Comparison of ENCODE assay signal across 1 cellular context in genomic region chr5:136058031-136058971, GRCh38.
TF ChIP-seq lines count a peak whose summit lies in the region.

No MANE protein-coding gene starts in this region.

TF ChIP-seq in SK-N-SH, 30 proteins besides CTCF, POLR2A, EP300 and RAD21 (continued from another document):
- TF ChIP-seq IRF3 (IDR thresholded peaks at IDR 0.05; ENCODE audit: low read depth, low read length): no peak
- peak; percentile 52; the same call in 1 of the 2 replicates for TF ChIP-seq YY1 (IDR thresholded peaks at IDR 0.05; ENCODE audit: low read depth)
- peak; percentile 88 for TF ChIP-seq FOSL2 (IDR thresholded peaks at IDR 0.05; ENCODE audit: borderline replicate concordance, low read depth)
- peak; percentile 85 for TF ChIP-seq PBX3 (IDR thresholded peaks at IDR 0.05)
- TF ChIP-seq, protein P1, sequence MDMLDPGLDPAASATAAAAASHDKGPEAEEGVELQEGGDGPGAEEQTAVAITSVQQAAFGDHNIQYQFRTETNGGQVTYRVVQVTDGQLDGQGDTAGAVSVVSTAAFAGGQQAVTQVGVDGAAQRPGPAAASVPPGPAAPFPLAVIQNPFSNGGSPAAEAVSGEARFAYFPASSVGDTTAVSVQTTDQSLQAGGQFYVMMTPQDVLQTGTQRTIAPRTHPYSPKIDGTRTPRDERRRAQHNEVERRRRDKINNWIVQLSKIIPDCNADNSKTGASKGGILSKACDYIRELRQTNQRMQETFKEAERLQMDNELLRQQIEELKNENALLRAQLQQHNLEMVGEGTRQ (IDR thresholded peaks at IDR 0.05; ENCODE audit: borderline replicate concordance, low read depth, low read length): no peak
- TF ChIP-seq REST (IDR thresholded peaks at IDR 0.05; ENCODE audit: low read depth, low read length): no peak
- TF ChIP-seq TAF1 (IDR thresholded peaks at IDR 0.05; ENCODE audit: borderline replicate concordance, low read depth, low read length): 0 out of 2 replicates have a peak, but pooled peaks have one; percentile 36
- peak; percentile 79; the same call in 1 of the 2 replicates for TF ChIP-seq FOXM1 (IDR thresholded peaks at IDR 0.05; ENCODE audit: low read depth)
- no peak for TF ChIP-seq FOXJ3 (CRISPR knock-in tag; IDR thresholded peaks at IDR 0.05)
- no peak for TF ChIP-seq CHD2 (IDR thresholded peaks at IDR 0.05; ENCODE audit: low read length, partially characterized antibody)
- TF ChIP-seq GABPA (IDR thresholded peaks at IDR 0.05; ENCODE audit: low read depth): no peak
- TF ChIP-seq TEAD4 (IDR thresholded peaks at IDR 0.05; ENCODE audit: borderline replicate concordance, insufficient read depth): peak; percentile 80
- TF ChIP-seq POLR2AphosphoS5 (IDR thresholded peaks at IDR 0.05; ENCODE audit: low read depth, low read length): peak; percentile 83; the same call in 1 of the 2 replicates
- TF ChIP-seq TCF12 (IDR thresholded peaks at IDR 0.05): peak; percentile 97
- no peak for TF ChIP-seq RFX5 (IDR thresholded peaks at IDR 0.05; ENCODE audit: low read length)
- TF ChIP-seq SMC3 (IDR thresholded peaks at IDR 0.05; ENCODE audit: low read depth, low read length): peak; percentile 28; the same call in 1 of the 2 replicates
- TF ChIP-seq RCOR1 (IDR thresholded peaks at IDR 0.05; ENCODE audit: low read length): no peak
- peak; percentile 77 for TF ChIP-seq JUND (IDR thresholded peaks at IDR 0.05)
